ENCODE assay signal across 15 cellular contexts in genomic region chr17:55587608-55588139, GRCh38.
DNase-seq lines count a peak whose midpoint lies in the region; ATAC-seq and TF ChIP-seq lines count a peak whose summit lies in the region.
"Had no signal": no experiment of that assay in that cellular context is flagged by ENCODE, and none has a peak within 500 bp of the region (broad histone marks: within the 10 kb centered on the region; RNA-seq: fewer than 3 reads in every experiment).

No MANE protein-coding gene starts in this region.

- intact Hi-C loops in uterus (cut with DNase I; ENCODE audit: low total_unique reads): no loop called here

- H3K9me3 ChIP-seq in mucosa of rectum (ENCODE audit: control insufficient read depth in 2 of 2, low read length in 2 of 2): no peaks in the 10 kb centered on the region
- no peaks in the 10 kb centered on the region for H3K9me3 ChIP-seq in uterus
- H3K9me3 ChIP-seq: psoas muscle had no signal

- no peak overlapping the region for H3K27ac Mint-ChIP-seq in activated CD8-positive, alpha-beta memory T cell treated with anti-CD3 and anti-CD28 coated beads, Interleukin-2, amount 10 ng/mL, durations not matched to agents 7 days and 5 days
- H3K27ac Mint-ChIP-seq in stimulated activated effector memory CD8-positive, alpha-beta T cell treated with anti-CD3 and anti-CD28 coated beads, Interleukin-12 subunit alpha, Interleukin-12 subunit beta, amount 100 ng/mL, for 72 hours: no peak overlapping the region
- H3K27ac Mint-ChIP-seq: activated T-helper 2 cell treated with anti-CD3 and anti-CD28 coated beads, Interferon-gamma antibody, Interleukin-2, Interleukin-4, amounts not matched to agents 10 μg/mL and 5 μg/mL and 100 μg/mL, durations not matched to agents 14 hours and 24 hours and 36 hours; endodermal cell; stimulated activated naive CD8-positive, alpha-beta T cell treated with anti-CD3 and anti-CD28 coated beads, Interleukin-15, Interleukin-2, amounts not matched to agents 100 ng/mL and 50 ng/mL, for 24 hours had no signal

- no peak overlapping the region for H3K4me3 ChIP-seq in fibroblast of villous mesenchyme (ENCODE audit: low read depth, low read length)
- no peak overlapping the region for H3K4me3 ChIP-seq in mucosa of rectum (ENCODE audit: low read length in 2 of 2)
- no peak overlapping the region for H3K4me3 ChIP-seq in uterus
- H3K4me3 ChIP-seq: psoas muscle had no signal

- no peak for TF ChIP-seq CTCF in fibroblast of villous mesenchyme (IDR thresholded peaks at IDR 0.05; ENCODE audit: insufficient read depth, low read depth, low read length)
- no peak for TF ChIP-seq CTCF in uterus (IDR thresholded peaks at IDR 0.05)

- peak overlapping the region; percentile 1 to 26 for H3K27ac ChIP-seq in mucosa of rectum (ENCODE audit: low read depth in 2 of 2, low read length in 2 of 2)
- peak overlapping the region; percentile 65 to 71 for H3K27ac ChIP-seq in uterus
- H3K27ac ChIP-seq: psoas muscle had no signal

- H3K36me3 Mint-ChIP-seq in activated CD8-positive, alpha-beta memory T cell treated with anti-CD3 and anti-CD28 coated beads, Interleukin-2, amount 10 ng/mL, durations not matched to agents 7 days and 5 days: no peaks in the 10 kb centered on the region
- no peaks in the 10 kb centered on the region for H3K36me3 Mint-ChIP-seq in stimulated activated effector memory CD8-positive, alpha-beta T cell treated with anti-CD3 and anti-CD28 coated beads, Interleukin-12 subunit alpha, Interleukin-12 subunit beta, amount 100 ng/mL, for 72 hours

- H3K36me3 ChIP-seq in mucosa of rectum (ENCODE audit: control insufficient read depth in 2 of 2, insufficient read depth in 2 of 2, low read length in 2 of 2) (no peaks in the 10 kb centered on the region), uterus (no peaks in the 10 kb centered on the region)

- no peak overlapping the region for H3K9ac ChIP-seq in mucosa of rectum (ENCODE audit: low read depth in 1 of 2, low read length in 2 of 2)

- H3K4me1 ChIP-seq in mucosa of rectum (ENCODE audit: control insufficient read depth in 2 of 2, insufficient read depth in 2 of 2, low read length in 2 of 2): no peaks in the 10 kb centered on the region
- H3K4me1 ChIP-seq in uterus: peaks cover 4 to 9% of the 10 kb centered on the region in 2 donors

- H3K27me3 ChIP-seq in mucosa of rectum (ENCODE audit: control insufficient read depth in 2 of 2, insufficient read depth in 2 of 2, low read length in 2 of 2): no peaks in the 10 kb centered on the region
- no peaks in the 10 kb centered on the region for H3K27me3 ChIP-seq in uterus

- peaks cover 7% of the 10 kb centered on the region for H3K27me3 Mint-ChIP-seq in activated CD8-positive, alpha-beta memory T cell treated with anti-CD3 and anti-CD28 coated beads, Interleukin-2, amount 10 ng/mL, durations not matched to agents 7 days and 5 days

- no peaks in the 10 kb centered on the region for H3K4me1 Mint-ChIP-seq in activated CD8-positive, alpha-beta memory T cell treated with anti-CD3 and anti-CD28 coated beads, Interleukin-2, amount 10 ng/mL, durations not matched to agents 7 days and 5 days
- no peaks in the 10 kb centered on the region for H3K4me1 Mint-ChIP-seq in stimulated activated effector memory CD8-positive, alpha-beta T cell treated with anti-CD3 and anti-CD28 coated beads, Interleukin-12 subunit alpha, Interleukin-12 subunit beta, amount 100 ng/mL, for 72 hours
- H3K4me1 Mint-ChIP-seq: endodermal cell had no signal

- CTCF ChIA-PET in activated CD8-positive, alpha-beta memory T cell treated with anti-CD3 and anti-CD28 coated beads, Interleukin-2, amount 10 ng/mL, durations not matched to agents 7 days and 5 days (lab: Charles Lee): no interaction called here

- TF ChIP-seq POLR2A in uterus (IDR thresholded peaks at IDR 0.05): no peak

- DNase-seq in amniotic epithelial cell (ENCODE audit: low read depth) (peak; percentile 20), fibroblast of villous mesenchyme (ENCODE audit: low read depth) (peak; percentile 89), uterus (peak; percentile 70 to 83), D341Med (ENCODE audit: low spot score) (no peak)
- DNase-seq in activated CD8-positive, alpha-beta memory T cell treated with anti-CD3 and anti-CD28 coated beads, Interleukin-2, amount 10 ng/mL, durations not matched to agents 7 days and 5 days: no peak
- DNase-seq in stimulated activated effector memory CD8-positive, alpha-beta T cell treated with anti-CD3 and anti-CD28 coated beads, Interleukin-12 subunit alpha, Interleukin-12 subunit beta, amount 100 ng/mL, for 72 hours (ENCODE audit: low spot score in 2 of 2): no peak
- DNase-seq: activated CD4-positive, alpha-beta T cell treated with anti-CD3 and anti-CD28 coated beads, Interleukin-2, amount 50 U/mL, for 1 hour; endodermal cell; midbrain; NCI-H1092; NCI-H524 treated with DMSO at 0.1 percent for 48 hours; psoas muscle had no signal

- H3K4me3 Mint-ChIP-seq in activated CD8-positive, alpha-beta memory T cell treated with anti-CD3 and anti-CD28 coated beads, Interleukin-2, amount 10 ng/mL, durations not matched to agents 7 days and 5 days: no peak overlapping the region
- H3K4me3 Mint-ChIP-seq in stimulated activated effector memory CD8-positive, alpha-beta T cell treated with anti-CD3 and anti-CD28 coated beads, Interleukin-12 subunit alpha, Interleukin-12 subunit beta, amount 100 ng/mL, for 72 hours: no peak overlapping the region
- H3K4me3 Mint-ChIP-seq: endodermal cell; stimulated activated naive CD8-positive, alpha-beta T cell treated with anti-CD3 and anti-CD28 coated beads, Interleukin-15, Interleukin-2, amounts not matched to agents 100 ng/mL and 50 ng/mL, for 24 hours had no signal

- H3K9me3 Mint-ChIP-seq in activated CD8-positive, alpha-beta memory T cell treated with anti-CD3 and anti-CD28 coated beads, Interleukin-2, amount 10 ng/mL, durations not matched to agents 7 days and 5 days (ENCODE audit: low read depth): no peaks in the 10 kb centered on the region
- H3K9me3 Mint-ChIP-seq in stimulated activated effector memory CD8-positive, alpha-beta T cell treated with anti-CD3 and anti-CD28 coated beads, Interleukin-12 subunit alpha, Interleukin-12 subunit beta, amount 100 ng/mL, for 72 hours: no peaks in the 10 kb centered on the region
- H3K9me3 Mint-ChIP-seq: activated T-helper 2 cell treated with anti-CD3 and anti-CD28 coated beads, Interferon-gamma antibody, Interleukin-2, Interleukin-4, amounts not matched to agents 10 μg/mL and 5 μg/mL and 100 μg/mL, durations not matched to agents 14 hours and 24 hours and 36 hours; endodermal cell; stimulated activated naive CD8-positive, alpha-beta T cell treated with anti-CD3 and anti-CD28 coated beads, Interleukin-15, Interleukin-2, amounts not matched to agents 100 ng/mL and 50 ng/mL, for 24 hours had no signal

- ATAC-seq in activated CD8-positive, alpha-beta memory T cell treated with anti-CD3 and anti-CD28 coated beads, Interleukin-2, amount 10 ng/mL, durations not matched to agents 7 days and 5 days: no peak
- no peak for ATAC-seq in stimulated activated effector memory CD8-positive, alpha-beta T cell treated with anti-CD3 and anti-CD28 coated beads, Interleukin-12 subunit alpha, Interleukin-12 subunit beta, amount 100 ng/mL, for 72 hours
- ATAC-seq: psoas muscle had no signal

Comparison
In these comparisons a context has a peak if more than half of its experiments do, and no peak if none do; other contexts are left out.
1. DNase-seq: peak in amniotic epithelial cell (single experiment), fibroblast of villous mesenchyme (single experiment) and uterus (2 of 2); none in activated CD8-positive, alpha-beta memory T cell treated with anti-CD3 and anti-CD28 coated beads, Interleukin-2, amount 10 ng/mL, durations not matched to agents 7 days and 5 days (single experiment), stimulated activated effector memory CD8-positive, alpha-beta T cell treated with anti-CD3 and anti-CD28 coated beads, Interleukin-12 subunit alpha, Interleukin-12 subunit beta, amount 100 ng/mL, for 72 hours (0 of 2) and D341Med (single experiment).